In genomic region chr2:7672027-7672684, GRCh38 we compare ENCODE assay signal across 8 cellular contexts.
DNase-seq lines count a peak whose midpoint lies in the region; ATAC-seq lines count a peak whose summit lies in the region.

No MANE protein-coding gene starts in this region.

- H3K36me3 Mint-ChIP-seq in activated naive CD4-positive, alpha-beta T cell treated with anti-CD3 and anti-CD28 coated beads for 36 hours (ENCODE audit: low read depth): peaks cover 2% of the 10 kb centered on the region

- CTCF ChIA-PET in activated naive CD4-positive, alpha-beta T cell treated with anti-CD3 and anti-CD28 coated beads for 36 hours (lab: Charles Lee): interaction anchor here (0.6 to 3.1 kb wide), 38 partner anchors 11 to 625 kb away, joined by 3 to 31 read pairs (median 4); no protein-coding TSS in a partner anchor

- no peak for ATAC-seq in HG03097 (IDR thresholded peaks at IDR 0.05; ENCODE audit: low FRiP score, unreplicated experiment)
- no peak for ATAC-seq in GM19455 (IDR thresholded peaks at IDR 0.05; ENCODE audit: unreplicated experiment)

- H3K27me3 Mint-ChIP-seq in activated naive CD4-positive, alpha-beta T cell treated with anti-CD3 and anti-CD28 coated beads for 36 hours (ENCODE audit: low read depth): no peaks in the 10 kb centered on the region

- DNase-seq in NK-92 treated with Interleukin-12 subunit alpha and Interleukin-12 subunit beta, amount 100 ng/mL, for 24 hours (lab: John Stamatoyannopoulos, UW): peak; percentile 8
- no peak for DNase-seq in NK-92 (lab: John Stamatoyannopoulos, UW; ENCODE audit: unreplicated experiment)
- peak; percentile 49 for DNase-seq in RKO (ENCODE audit: low spot score)
- DNase-seq in activated naive CD4-positive, alpha-beta T cell treated with anti-CD3 and anti-CD28 coated beads for 36 hours: peak; percentile 80
- peak; percentile 95 for DNase-seq in iPS DF 4.7 (ENCODE audit: extremely low read depth, low spot score)
- peak; percentile 16 to 59 (median 23) for DNase-seq in stimulated activated CD4-positive, alpha-beta T cell treated with anti-CD3 and anti-CD28 coated beads, TNF-alpha, amount 100 ng/mL, for 24 hours (ENCODE audit: low read depth in 3 of 3)

- peak overlapping the region; percentile 74 for H3K27ac Mint-ChIP-seq in activated naive CD4-positive, alpha-beta T cell treated with anti-CD3 and anti-CD28 coated beads for 36 hours

- H3K4me3 Mint-ChIP-seq in activated naive CD4-positive, alpha-beta T cell treated with anti-CD3 and anti-CD28 coated beads for 36 hours: peak overlapping the region; percentile 20

- H3K4me1 Mint-ChIP-seq in activated naive CD4-positive, alpha-beta T cell treated with anti-CD3 and anti-CD28 coated beads for 36 hours (ENCODE audit: low read depth): peaks cover 29% of the 10 kb centered on the region

- H3K9me3 Mint-ChIP-seq in activated naive CD4-positive, alpha-beta T cell treated with anti-CD3 and anti-CD28 coated beads for 36 hours: no peaks in the 10 kb centered on the region

- intact Hi-C loops in activated naive CD4-positive, alpha-beta T cell treated with anti-CD3 and anti-CD28 coated beads for 36 hours (cut with micrococcal nuclease): loop anchor here (1.0 to 5.0 kb wide), 6 partner anchors 105 to 1010 kb away; partner anchors contain the start of gene ID2
